In the genomic region with DNA sequence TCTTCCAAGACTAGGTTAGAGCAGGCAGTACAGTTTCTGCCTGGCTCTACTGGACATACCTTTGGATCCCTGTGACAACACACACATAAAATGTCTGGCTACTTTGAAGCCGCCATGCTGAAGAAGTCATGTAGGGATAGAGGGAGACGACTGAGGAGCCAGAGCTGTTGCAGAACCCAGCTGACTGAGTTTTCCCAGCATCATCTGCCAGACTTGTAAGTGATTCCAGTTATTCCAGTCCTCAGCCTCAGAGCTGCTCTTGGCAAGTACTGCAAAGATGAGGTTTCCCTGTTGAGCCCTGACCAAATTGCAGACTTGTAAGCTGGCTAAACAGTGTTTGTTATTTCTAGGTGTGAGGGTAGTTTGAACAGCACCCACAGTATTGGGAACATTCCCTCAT, we compare ENCODE assay signal across 15 cellular contexts. TPM values are rescaled to one million over a fixed set of nuclear protein-coding genes. Genes with fewer than 3 reads are reported as not detected.
"Had no signal": no experiment of that assay in that cellular context is flagged by ENCODE, and none has a peak within 500 bp of the region (broad histone marks: within the 10 kb centered on the region; RNA-seq: fewer than 3 reads in every experiment).

No MANE protein-coding gene starts in this region.

- H3K36me3 ChIP-seq: cardiac muscle cell, neural progenitor cell, ovary, spleen, suprapubic skin, upper lobe of right lung had no signal

- H3K9ac ChIP-seq: neural progenitor cell had no signal

- H3K27me3 ChIP-seq: cardiac muscle cell, ovary, spleen, suprapubic skin, upper lobe of right lung had no signal

- H3K9me3 ChIP-seq: ovary, spleen, suprapubic skin, upper lobe of right lung had no signal

- ATAC-seq: stimulated activated naive B cell treated with anti-CD40 and anti-IgM and Interleukin-4, amounts not matched to agents 10 μg/mL and 1 μg/mL and 100 μg/mL, for 72 hours; upper lobe of right lung had no signal

- H3K4me2 ChIP-seq: neural progenitor cell had no signal

- H3K4me1 ChIP-seq: spleen, upper lobe of right lung had no signal

- H3K27ac ChIP-seq: cardiac muscle cell, neural progenitor cell, ovary, spleen, suprapubic skin, upper lobe of right lung had no signal

- DNase-seq: activated CD4-positive, alpha-beta memory T cell treated with anti-CD3 and anti-CD28 coated beads for 36 hours; activated T-cell treated with anti-CD3 and anti-CD28 coated beads, Interleukin-2, amount 50 U/mL, for 48 hours; effector CD8-positive, alpha-beta T cell; glutamatergic neuron; ovary; retina; spleen; stimulated activated CD4-positive, alpha-beta T cell treated with anti-CD3 and anti-CD28 coated beads, Interleukin-2, amount 100 ng/mL, for 24 hours; stimulated activated naive B cell treated with anti-CD40 and anti-IgM and Interleukin-4, amounts not matched to agents 10 μg/mL and 1 μg/mL and 100 μg/mL, for 72 hours; upper lobe of right lung had no signal

- H3K4me3 ChIP-seq: cardiac muscle cell, neural progenitor cell, ovary, spleen, suprapubic skin, upper lobe of right lung had no signal

- H2AFZ ChIP-seq: neural progenitor cell had no signal

RNA-seq across cellular contexts. Expression of a gene that starts 31.5 kb away (rescaled TPM):
- total RNA-seq: activated CD4-positive, alpha-beta memory T cell treated with anti-CD3 and anti-CD28 coated beads for 36 hours; cardiac muscle cell; SK-MEL-5; suprapubic skin; upper lobe of right lung had no signal
- polyA plus RNA-seq: cardiac muscle cell, keratinocyte, spleen had no signal
